ENCODE assay signal across 8 cellular contexts in the genomic region with DNA sequence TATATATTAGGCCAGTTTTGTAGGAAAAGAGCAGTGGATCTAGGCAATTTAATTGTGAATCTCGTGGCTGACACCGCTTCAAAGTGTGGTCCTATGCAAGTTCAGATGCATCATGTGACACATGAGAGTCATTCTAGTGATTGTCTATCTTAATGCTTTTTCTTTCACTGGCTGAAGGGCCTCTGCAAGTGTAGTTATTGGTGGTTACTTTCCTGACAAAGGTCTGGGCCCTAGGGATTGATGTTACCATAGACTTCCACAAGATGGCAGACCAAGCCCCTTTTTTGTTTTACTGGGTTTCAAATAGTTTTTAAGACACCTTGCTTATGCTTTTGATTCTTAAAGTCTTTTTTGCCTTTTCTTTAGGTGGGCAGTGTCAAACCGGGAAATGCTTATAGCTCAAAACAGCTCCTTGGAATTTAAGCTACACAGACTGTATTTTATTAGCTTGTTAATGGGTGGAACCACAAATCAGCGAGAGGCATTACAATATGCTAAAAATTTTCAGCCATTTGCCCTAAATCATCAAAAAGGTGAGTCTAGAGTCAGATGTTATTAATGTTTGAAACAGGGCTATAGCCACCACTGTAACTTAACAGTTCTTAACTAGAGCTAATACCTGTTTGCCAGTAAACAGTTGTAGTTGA. TPM values are rescaled to one million over a fixed set of nuclear protein-coding genes. Genes with fewer than 3 reads are reported as not detected.
A peak's percentile ranks its signal among the peaks of the same experiment; 100 is the strongest.
DNase-seq lines count a peak whose midpoint lies in the region; ATAC-seq and TF ChIP-seq lines count a peak whose summit lies in the region.

No MANE protein-coding gene starts in this region.

- intact Hi-C loops in A673 (cut with micrococcal nuclease; ENCODE audit: unreplicated experiment) (no loop called here), upper lobe of right lung (cut with DNase I) (no loop called here)

- DNase-seq in A673 (ENCODE audit: low spot score) (peak; percentile 62), GM03348 (ENCODE audit: low spot score) (peak; percentile 72), Peyer's patch (peak in 1 of 3 donors; percentile 53), choroid plexus epithelial cell (ENCODE audit: low read depth) (peak; percentile 75), upper lobe of right lung (no peak), NCI-H1048 (lab: John Stamatoyannopoulos, UW) (no peak)

- ATAC-seq in HG03442 (IDR thresholded peaks at IDR 0.05; ENCODE audit: unreplicated experiment) (peak; percentile 54), upper lobe of right lung (peak; percentile 69)

- H3K36me3 ChIP-seq in A673 (ENCODE audit: insufficient read depth, low read length, poor library complexity, severe bottlenecking) (peaks cover 7% of the 10 kb centered on the region), Peyer's patch (peaks cover 0 to 37% (median 0%) of the 10 kb centered on the region in 3 donors), liver (ENCODE audit: control insufficient read depth in 4 of 4, insufficient read depth in 3 of 4, low read depth in 1 of 4, low read length in 3 of 4) (peaks cover 2 to 28% (median 18%) of the 10 kb centered on the region in 4 donors), upper lobe of right lung (peaks cover 26% of the 10 kb centered on the region)

- TF ChIP-seq RAD21 in liver (IDR thresholded peaks at IDR 0.05): peak; percentile 75 to 83

- peak; percentile 69 for TF ChIP-seq CTCF in A673 (conservative IDR thresholded peaks at IDR 0.05; ENCODE audit: low read depth, low read length)
- peak; percentile 24 to 72 (median 56) for TF ChIP-seq CTCF in Peyer's patch (IDR thresholded peaks at IDR 0.05)
- TF ChIP-seq CTCF in choroid plexus epithelial cell (conservative IDR thresholded peaks at IDR 0.05; ENCODE audit: low read depth, low read length): peak; percentile 75
- TF ChIP-seq CTCF in liver (IDR thresholded peaks at IDR 0.05; ENCODE audit: low read depth, low read length, missing input control): peak; percentile 62
- TF ChIP-seq CTCF in upper lobe of right lung (IDR thresholded peaks at IDR 0.05): peak; percentile 71

- no peak overlapping the region for H3K9ac ChIP-seq in liver (ENCODE audit: low read depth in 1 of 2, low read length in 2 of 2)

- no peaks in the 10 kb centered on the region for H3K27me3 ChIP-seq in A673 (replicated peaks; ENCODE audit: insufficient read depth, low read depth, low read length, poor library complexity)
- no peaks in the 10 kb centered on the region for H3K27me3 ChIP-seq in Peyer's patch
- H3K27me3 ChIP-seq in liver (ENCODE audit: control insufficient read depth in 4 of 4, insufficient read depth in 4 of 4, low read length in 3 of 4): no peaks in the 10 kb centered on the region
- H3K27me3 ChIP-seq in upper lobe of right lung: no peaks in the 10 kb centered on the region

- H3K4me3 ChIP-seq in A673 (ENCODE audit: low read depth, low read length, poor library complexity, severe bottlenecking) (no peak overlapping the region), Peyer's patch (no peak overlapping the region), choroid plexus epithelial cell (ENCODE audit: low read depth, low read length) (no peak overlapping the region), liver (ENCODE audit: low read depth in 1 of 3, low read length in 3 of 3) (no peak overlapping the region), upper lobe of right lung (no peak overlapping the region)

- no peak for TF ChIP-seq POLR2A in Peyer's patch (IDR thresholded peaks at IDR 0.05)

- H3K4me1 ChIP-seq in A673 (ENCODE audit: insufficient read depth, low read length, poor library complexity, severe bottlenecking) (no peaks in the 10 kb centered on the region), Peyer's patch (peaks cover 0 to 8% (median 0%) of the 10 kb centered on the region in 4 donors), liver (ENCODE audit: control insufficient read depth in 4 of 4, insufficient read depth in 4 of 4, low read length in 3 of 4) (no peaks in the 10 kb centered on the region), upper lobe of right lung (no peaks in the 10 kb centered on the region)

- POLR2A ChIA-PET in A673 (lab: Charles Lee; ENCODE audit: low non-redundant PET): no interaction called here

- 86% methylated on average over 4 of the region's 4 CpGs for WGBS in liver

- BruUV-seq in A673 (replicated peaks; lab: Mats Ljungman, UMichigan): no TSS peak

- no peaks in the 10 kb centered on the region for H3K9me3 ChIP-seq in A673 (ENCODE audit: low read depth, low read length, poor library complexity, severe bottlenecking)
- no peaks in the 10 kb centered on the region for H3K9me3 ChIP-seq in Peyer's patch
- H3K9me3 ChIP-seq in liver (ENCODE audit: control insufficient read depth in 4 of 4, low read length in 3 of 4): no peaks in the 10 kb centered on the region
- H3K9me3 ChIP-seq in upper lobe of right lung: no peaks in the 10 kb centered on the region

- CTCF ChIA-PET in A673 (lab: Charles Lee): no interaction called here

- H3K27ac ChIP-seq in A673 (ENCODE audit: low read depth, low read length, poor library complexity, severe bottlenecking) (no peak overlapping the region), Peyer's patch (no peak overlapping the region), liver (ENCODE audit: low read depth in 1 of 2, low read length in 2 of 2) (no peak overlapping the region), upper lobe of right lung (no peak overlapping the region)

TF ChIP-seq in liver, 16 proteins besides CTCF, POLR2A, EP300 and RAD21:
- no peak for TF ChIP-seq REST (IDR thresholded peaks at IDR 0.05)

RNA-seq across cellular contexts. Expression of gene CD8A, which starts 25.9 kb away (rescaled TPM):
- not detected in 2 replicates for total RNA-seq in A673 (2021)
- total RNA-seq in Peyer's patch: 1 to 10 TPM; 3.4 to 8.9 (median 4.8) TPM
- total RNA-seq in liver: under 1 TPM; 0.42 to 0.47 TPM
- polyA plus RNA-seq in liver: 1 to 10 TPM in 1 of 2 donors, under 1 TPM in 1; 0.90 to 1.8 TPM
- total RNA-seq in upper lobe of right lung: 7.4 TPM

RNA-seq across cellular contexts. Expression of gene RMND5A, which starts 44.7 kb away (rescaled TPM):
- total RNA-seq in A673 (2021) (38.7 and 42.9 TPM in 2 replicates), Peyer's patch (10 to 100 TPM; 26.4 to 98.6 (median 49.6) TPM), liver (10 to 100 TPM; 48.3 to 74.5 TPM), upper lobe of right lung (28.5 TPM)
- polyA plus RNA-seq in liver: 10 to 100 TPM in 1 of 2 donors, 1 to 10 TPM in 1; 8.8 to 10.1 TPM

Comparison
In these comparisons a context has a peak if more than half of its experiments do, and no peak if none do; other contexts are left out.
1. DNase-seq: peak in A673 (single experiment), GM03348 (single experiment) and choroid plexus epithelial cell (single experiment); none in upper lobe of right lung (single experiment) and NCI-H1048 (single experiment).
2. Peak in every context shown above with its lines, with median percentiles within 50 percentile points of each other: CTCF ChIP-seq.